12 cellular contexts compared by ENCODE assay signal in genomic region chr3:184884359-184885017, GRCh38.
DNase-seq lines count a peak whose midpoint lies in the region; ATAC-seq lines count a peak whose summit lies in the region.
"Had no signal": no experiment of that assay in that cellular context is flagged by ENCODE, and none has a peak within 500 bp of the region (broad histone marks: within the 10 kb centered on the region; RNA-seq: fewer than 3 reads in every experiment).

No MANE protein-coding gene starts in this region.

- ATAC-seq in GM18867 (IDR thresholded peaks at IDR 0.05; ENCODE audit: unreplicated experiment), result peak; percentile 85
- ATAC-seq in GM21526 (IDR thresholded peaks at IDR 0.05; ENCODE audit: low FRiP score, unreplicated experiment), result peak; percentile 97
- peak; percentile 90 for ATAC-seq in HG03095 (IDR thresholded peaks at IDR 0.05; ENCODE audit: unreplicated experiment)
- ATAC-seq in T-helper 17 cell, result no peak
- ATAC-seq in HG02840 (IDR thresholded peaks at IDR 0.05; ENCODE audit: low FRiP score, unreplicated experiment), result no peak

- no peak overlapping the region for H3K4me3 Mint-ChIP-seq in T-helper 17 cell
- H3K4me3 Mint-ChIP-seq: IgD-negative memory B cell had no signal

- H3K4me1 Mint-ChIP-seq in T-helper 17 cell, result peaks cover 4% of the 10 kb centered on the region

- no peaks in the 10 kb centered on the region for H3K9me3 ChIP-seq in T-helper 17 cell (ENCODE audit: control insufficient read depth, low read length, poor library complexity, severe bottlenecking)
- H3K9me3 ChIP-seq: upper lobe of left lung had no signal

- no peaks in the 10 kb centered on the region for H3K27me3 Mint-ChIP-seq in T-helper 17 cell
- H3K27me3 Mint-ChIP-seq: IgD-negative memory B cell had no signal

- no peak for DNase-seq in T-helper 17 cell
- no peak for DNase-seq in putamen (ENCODE audit: low spot score)
- DNase-seq in iPS-NIHi11 (ENCODE audit: low spot score), result no peak
- DNase-seq in T1000 (lab: John Stamatoyannopoulos, UW), result no peak
- DNase-seq: activated CD4-positive, CD25-positive, alpha-beta regulatory T cell treated with anti-CD3 and anti-CD28 coated beads, Interleukin-2, amount 50 U/mL, for 72 hours; NCI-H2171 had no signal

- H3K36me3 Mint-ChIP-seq in T-helper 17 cell (ENCODE audit: low read depth), result peaks cover 14% of the 10 kb centered on the region

- H3K27ac Mint-ChIP-seq in T-helper 17 cell, result peak overlapping the region; percentile 21

Comparison
In these comparisons a context has a peak if more than half of its experiments do, and no peak if none do; other contexts are left out.
1. ATAC-seq: peak in GM18867 (single experiment), GM21526 (single experiment) and HG03095 (single experiment); none in T-helper 17 cell (single experiment) and HG02840 (single experiment).